Comparison of ENCODE assay signal across 8 cellular contexts in genomic region chr21:45642122-45642813, GRCh38. TPM values are rescaled to one million over a fixed set of nuclear protein-coding genes. Genes with fewer than 3 reads are reported as not detected.
DNase-seq lines count a peak whose midpoint lies in the region; TF ChIP-seq lines count a peak whose summit lies in the region.

No MANE protein-coding gene starts in this region.

- H3K27me3 Mint-ChIP-seq in endodermal cell (ENCODE audit: insufficient read depth) = peaks cover 31% of the 10 kb centered on the region

- peak overlapping the region; percentile 43 for H3K4me3 Mint-ChIP-seq in endodermal cell

- no peak overlapping the region for H3K27ac ChIP-seq in endodermal cell (ENCODE audit: low read depth, low read length)
- H3K27ac ChIP-seq in osteoblast (ENCODE audit: low read depth, low read length) = no peak overlapping the region

- no peak overlapping the region for H3K9ac ChIP-seq in endodermal cell (ENCODE audit: extremely low read depth, low read length, poor library complexity, severe bottlenecking)

- peak; percentile 67 for DNase-seq in CD1c-positive myeloid dendritic cell (ENCODE audit: extremely low spot score)
- peak; percentile 85 for DNase-seq in H7
- no peak for DNase-seq in endodermal cell
- peak; percentile 77 for DNase-seq in osteoblast (ENCODE audit: insufficient read length, low spot score, missing footprints)
- DNase-seq in Kasumi-1 (lab: John Stamatoyannopoulos, UW) = no peak
- DNase-seq in stimulated activated CD4-positive, alpha-beta T cell treated with anti-CD3 and anti-CD28 coated beads, Interleukin-4, amount 100 ng/mL, for 24 hours = no peak
- no peak for DNase-seq in NCI-H2081 treated with DMSO at 0.1 percent for 48 hours (lab: John Stamatoyannopoulos, UW)
- DNase-seq in central memory CD4-positive, alpha-beta T cell = no peak

- TF ChIP-seq CTCF in endodermal cell (conservative IDR thresholded peaks at IDR 0.05) (no peak), osteoblast (IDR thresholded peaks at IDR 0.05; ENCODE audit: extremely low read depth, low read depth, low read length) (no peak)

- no peak overlapping the region for H2AFZ ChIP-seq in osteoblast (ENCODE audit: low read length)

- H3K27ac Mint-ChIP-seq in endodermal cell = no peak overlapping the region

- peaks cover 3% of the 10 kb centered on the region for H4K20me1 ChIP-seq in osteoblast (ENCODE audit: insufficient read depth, low read length)

- H3K4me1 Mint-ChIP-seq in endodermal cell = peaks cover 4% of the 10 kb centered on the region

- no peaks in the 10 kb centered on the region for H3K79me2 ChIP-seq in osteoblast (ENCODE audit: insufficient read depth, low read length)

- H3K9me3 ChIP-seq in endodermal cell (ENCODE audit: control insufficient read depth, low read length) (no peaks in the 10 kb centered on the region), osteoblast (ENCODE audit: low read depth, low read length) (no peaks in the 10 kb centered on the region)

- H3K4me1 ChIP-seq in endodermal cell (ENCODE audit: control insufficient read depth, insufficient read depth, low read length) (no peaks in the 10 kb centered on the region), osteoblast (ENCODE audit: insufficient read depth, low read length) (peaks cover 4% of the 10 kb centered on the region)

- peak overlapping the region; percentile 33 for H3K4me3 ChIP-seq in H7 (ENCODE audit: insufficient read depth, low read depth, low read length)
- no peak overlapping the region for H3K4me3 ChIP-seq in endodermal cell (ENCODE audit: low read length)
- no peak overlapping the region for H3K4me3 ChIP-seq in osteoblast (ENCODE audit: insufficient read depth, low read length)

- WGBS in endodermal cell (ENCODE audit: insufficient coverage in 1 of 2, insufficient read length in 1 of 2), 2 experiments = 13 to 40% methylated on average over 25 to 91 of the region's 91 CpGs

- H3K9me3 Mint-ChIP-seq in endodermal cell = no peaks in the 10 kb centered on the region

- no peaks in the 10 kb centered on the region for H3K36me3 Mint-ChIP-seq in endodermal cell (ENCODE audit: low read depth)

- peaks cover 28% of the 10 kb centered on the region for H3K27me3 ChIP-seq in H7 (ENCODE audit: control insufficient read depth, insufficient read depth, low read length)
- peaks cover 41% of the 10 kb centered on the region for H3K27me3 ChIP-seq in endodermal cell (ENCODE audit: control insufficient read depth, insufficient read depth, low read length, poor library complexity, severe bottlenecking)
- H3K27me3 ChIP-seq in osteoblast (ENCODE audit: insufficient read depth, low read length) = peaks cover 29% of the 10 kb centered on the region

- H3K4me2 ChIP-seq in osteoblast (ENCODE audit: insufficient read depth, low read length) = no peak overlapping the region

- H3K36me3 ChIP-seq in H7 (replicated peaks; ENCODE audit: control insufficient read depth, insufficient read depth, low read length) = no peaks in the 10 kb centered on the region
- H3K36me3 ChIP-seq in endodermal cell (ENCODE audit: control insufficient read depth, insufficient read depth, low read length) = no peaks in the 10 kb centered on the region
- H3K36me3 ChIP-seq in osteoblast (ENCODE audit: insufficient read depth, low read length) = no peaks in the 10 kb centered on the region

RNA-seq across cellular contexts. Expression of gene PCBP3, which starts 1.3 kb away (rescaled TPM):
- 1.8 and 8.0 TPM in 2 replicates for total RNA-seq in H7 (2014; rRNA removed; shearing (Covaris generic))
- total RNA-seq in endodermal cell = 10 to 100 TPM in 1 of 2 donors, 1 to 10 TPM in 1; 2.1 to 10.6 TPM
- polyA plus RNA-seq in endodermal cell (2013, experiment 1 of 2) = 4.2 TPM
- 3.2 TPM for polyA plus RNA-seq in endodermal cell (2013, experiment 2 of 2)
- total RNA-seq in osteoblast = 1.1 and 1.2 TPM in 2 replicates

Comparison
In these comparisons a context has a peak if more than half of its experiments do, and no peak if none do; other contexts are left out.
1. DNase-seq: peak in CD1c-positive myeloid dendritic cell (single experiment), H7 (single experiment) and osteoblast (single experiment); none in endodermal cell (single experiment), Kasumi-1 (0 of 2), stimulated activated CD4-positive, alpha-beta T cell treated with anti-CD3 and anti-CD28 coated beads, Interleukin-4, amount 100 ng/mL, for 24 hours (single experiment), NCI-H2081 treated with DMSO at 0.1 percent for 48 hours (single experiment) and central memory CD4-positive, alpha-beta T cell (single experiment).